In genomic region chr4:154164931-154165839, GRCh38 we compare ENCODE assay signal across 9 cellular contexts.
A peak's percentile ranks its signal among the peaks of the same experiment; 100 is the strongest.
DNase-seq lines count a peak whose midpoint lies in the region; ATAC-seq and TF ChIP-seq lines count a peak whose summit lies in the region.
"Had no signal": no experiment of that assay in that cellular context is flagged by ENCODE, and none has a peak within 500 bp of the region (broad histone marks: within the 10 kb centered on the region; RNA-seq: fewer than 3 reads in every experiment).

No MANE protein-coding gene starts in this region.

- POLR2A ChIA-PET in HEK293T (lab: Yijun Ruan, JAX) = interaction anchor here (0.6 kb wide), 1 partner anchor 134 kb away, joined by 3 read pairs; no protein-coding TSS in a partner anchor

- H3K27me3 ChIP-seq in esophagus squamous epithelium = no peaks in the 10 kb centered on the region

- H3K36me3 ChIP-seq in esophagus squamous epithelium = no peaks in the 10 kb centered on the region

- ATAC-seq in HG02759 (IDR thresholded peaks at IDR 0.05; ENCODE audit: unreplicated experiment) = peak; percentile 82

- H3K9me3 ChIP-seq in esophagus squamous epithelium = no peaks in the 10 kb centered on the region

- peaks cover 0 to 5% (median 0%) of the 10 kb centered on the region in 3 donors for H3K4me1 ChIP-seq in esophagus squamous epithelium

- no peak for TF ChIP-seq CTCF in esophagus squamous epithelium (IDR thresholded peaks at IDR 0.05)

- CTCF ChIA-PET in HEK293T (lab: Yijun Ruan, JAX) = no interaction called here

- DNase-seq in NCI-H1105 treated with DMSO at 0.1 percent for 48 hours (lab: John Stamatoyannopoulos, UW) (peak; percentile 20), NCI-H1105 (lab: John Stamatoyannopoulos, UW) (no peak), SW 1271 (lab: John Stamatoyannopoulos, UW) (peak; percentile 6 to 74), myocyte (ENCODE audit: low read depth) (peak; percentile 80), HEK293T (ENCODE audit: extremely low spot score) (no peak), esophagus squamous epithelium (lab: John Stamatoyannopoulos, UW) (no peak), NCI-H1694 treated with DMSO at 0.1 percent for 48 hours (lab: John Stamatoyannopoulos, UW) (no peak)

- H3K27ac ChIP-seq in esophagus squamous epithelium = no peak overlapping the region
- H3K27ac ChIP-seq: 22Rv1 had no signal

- no peak for TF ChIP-seq POLR2A in esophagus squamous epithelium (IDR thresholded peaks at IDR 0.05)

- intact Hi-C loops in esophagus squamous epithelium (cut with DNase I) = no loop called here

- no peak overlapping the region for H3K4me3 ChIP-seq in esophagus squamous epithelium

- 0 to 22% methylated on average over 1 of the region's 1 CpG for WGBS in esophagus squamous epithelium, 2 donors

TF ChIP-seq in HEK293T, 16 proteins besides CTCF, POLR2A, EP300 and RAD21:
- TF ChIP-seq BHLHE40 (IDR thresholded peaks at IDR 0.05; ENCODE audit: borderline replicate concordance) (no peak), ZNF384 (IDR thresholded peaks at IDR 0.05) (no peak), NFRKB (IDR thresholded peaks at IDR 0.05) (no peak), SUZ12 (IDR thresholded peaks at IDR 0.05) (no peak), TARDBP (IDR thresholded peaks at IDR 0.05) (no peak), LEF1 (IDR thresholded peaks at IDR 0.05; ENCODE audit: borderline replicate concordance) (no peak), ARNT (IDR thresholded peaks at IDR 0.05) (no peak), CTBP1 (IDR thresholded peaks at IDR 0.05; ENCODE audit: borderline replicate concordance) (no peak), SP1 (IDR thresholded peaks at IDR 0.05) (no peak), FOXA1 (IDR thresholded peaks at IDR 0.05) (no peak)

Comparison
In these comparisons a context has a peak if more than half of its experiments do, and no peak if none do; other contexts are left out.
1. DNase-seq: peak in NCI-H1105 treated with DMSO at 0.1 percent for 48 hours (single experiment), SW 1271 (2 of 2) and myocyte (single experiment); none in NCI-H1105 (single experiment), HEK293T (single experiment), esophagus squamous epithelium (single experiment) and NCI-H1694 treated with DMSO at 0.1 percent for 48 hours (single experiment).